ENCODE assay signal across 39 cellular contexts in the genomic region with DNA sequence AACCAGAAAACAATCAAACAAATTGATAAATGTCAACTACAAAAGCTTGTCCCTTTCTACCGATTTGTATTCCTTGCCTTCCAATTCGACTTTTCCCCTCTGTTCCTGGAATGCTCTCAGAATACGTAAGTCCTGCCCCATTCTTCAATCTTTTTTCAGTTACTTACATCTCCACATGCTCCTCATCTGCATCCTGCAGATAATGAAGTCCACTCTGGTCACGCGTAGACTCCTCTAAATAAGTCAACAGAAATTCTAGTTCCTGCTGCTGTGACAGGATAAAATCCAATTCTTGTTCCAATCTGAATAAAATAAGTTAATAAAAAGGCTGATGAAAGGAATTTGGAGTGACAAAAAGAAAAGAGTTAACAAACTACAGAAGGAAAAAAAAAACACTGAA. TPM values are rescaled to one million over a fixed set of nuclear protein-coding genes. Genes with fewer than 3 reads are reported as not detected.
"Had no signal": no experiment of that assay in that cellular context is flagged by ENCODE, and none has a peak within 500 bp of the region (broad histone marks: within the 10 kb centered on the region; RNA-seq: fewer than 3 reads in every experiment).

No MANE protein-coding gene starts in this region.

- H3K4me3 ChIP-seq: esophagus muscularis mucosa, gastroesophageal sphincter, heart left ventricle, hepatocyte, left lung, mucosa of descending colon, neural progenitor cell, psoas muscle, sigmoid colon, stomach, thyroid gland, vagina had no signal

- H3K4me3 Mint-ChIP-seq: dendritic cell treated with granulocyte-macrophage colony-stimulating factor and Interleukin-4, amounts not matched to agents 40 ng/mL and 50 ng/mL, for 4 days; endodermal cell; mesothelial cell of epicardium; naive B cell; natural killer cell treated with Interleukin-12 subunit alpha and Interleukin-12 subunit beta and Interleukin-15 and Interleukin-18, amount 100 ng/mL, for 72 hours; neural progenitor cell; stimulated activated effector memory CD8-positive, alpha-beta T cell treated with anti-CD3 and anti-CD28 coated beads, Interleukin-12 subunit alpha, Interleukin-12 subunit beta, amount 100 ng/mL, for 72 hours had no signal

- H3K4me1 Mint-ChIP-seq: endodermal cell; mesothelial cell of epicardium; stimulated activated effector memory CD8-positive, alpha-beta T cell treated with anti-CD3 and anti-CD28 coated beads, Interleukin-12 subunit alpha, Interleukin-12 subunit beta, amount 100 ng/mL, for 72 hours had no signal

- H3K4me2 ChIP-seq: hepatocyte, neural progenitor cell had no signal

- H3K79me2 ChIP-seq: hepatocyte had no signal

- H3K27me3 Mint-ChIP-seq: dendritic cell treated with granulocyte-macrophage colony-stimulating factor and Interleukin-4, amounts not matched to agents 40 ng/mL and 50 ng/mL, for 4 days; naive B cell had no signal

- H3K27ac ChIP-seq: epithelial cell of prostate, esophagus muscularis mucosa, foreskin keratinocyte, gastroesophageal sphincter, heart left ventricle, hepatocyte, left lung, neural progenitor cell, psoas muscle, sigmoid colon, stomach, thyroid gland, vagina had no signal

- H3K9ac ChIP-seq: neural progenitor cell had no signal

- H3K9me3 ChIP-seq: esophagus muscularis mucosa, gastroesophageal sphincter, heart left ventricle, left lung, mucosa of descending colon, psoas muscle, sigmoid colon, thyroid gland, vagina had no signal

- H2AFZ ChIP-seq: hepatocyte, neural progenitor cell had no signal

- H3K36me3 Mint-ChIP-seq: mesothelial cell of epicardium; naive B cell; natural killer cell treated with Interleukin-12 subunit alpha and Interleukin-12 subunit beta and Interleukin-15 and Interleukin-18, amount 100 ng/mL, for 72 hours; neural progenitor cell; stimulated activated effector memory CD8-positive, alpha-beta T cell treated with anti-CD3 and anti-CD28 coated beads, Interleukin-12 subunit alpha, Interleukin-12 subunit beta, amount 100 ng/mL, for 72 hours had no signal

- ATAC-seq: foreskin keratinocyte; gastroesophageal sphincter; heart left ventricle; left cardiac atrium; left lung; mucosa of descending colon; natural killer cell treated with Interleukin-12 subunit alpha and Interleukin-12 subunit beta and Interleukin-15 and Interleukin-18, amount 100 ng/mL, for 72 hours; psoas muscle; right cardiac atrium; stimulated activated effector memory CD8-positive, alpha-beta T cell treated with anti-CD3 and anti-CD28 coated beads, Interleukin-12 subunit alpha, Interleukin-12 subunit beta, amount 100 ng/mL, for 72 hours had no signal

- H3K9me3 Mint-ChIP-seq: dendritic cell treated with granulocyte-macrophage colony-stimulating factor and Interleukin-4, amounts not matched to agents 40 ng/mL and 50 ng/mL, for 4 days; natural killer cell treated with Interleukin-12 subunit alpha and Interleukin-12 subunit beta and Interleukin-15 and Interleukin-18, amount 100 ng/mL, for 72 hours; neural progenitor cell; stimulated activated effector memory CD8-positive, alpha-beta T cell treated with anti-CD3 and anti-CD28 coated beads, Interleukin-12 subunit alpha, Interleukin-12 subunit beta, amount 100 ng/mL, for 72 hours had no signal

- FAIRE-seq: islet of Langerhans had no signal

- H3K4me1 ChIP-seq: esophagus muscularis mucosa, foreskin keratinocyte, gastroesophageal sphincter, heart left ventricle, left lung, neural progenitor cell, psoas muscle, sigmoid colon, stomach, thyroid gland, vagina had no signal

- H3K36me3 ChIP-seq: esophagus muscularis mucosa, gastroesophageal sphincter, heart left ventricle, left lung, neural progenitor cell, sigmoid colon, stomach, thyroid gland, vagina had no signal

- H3K27ac Mint-ChIP-seq: dendritic cell treated with granulocyte-macrophage colony-stimulating factor and Interleukin-4, amounts not matched to agents 40 ng/mL and 50 ng/mL, for 4 days; endodermal cell; mesothelial cell of epicardium; naive B cell; natural killer cell treated with Interleukin-12 subunit alpha and Interleukin-12 subunit beta and Interleukin-15 and Interleukin-18, amount 100 ng/mL, for 72 hours; neural progenitor cell; stimulated activated effector memory CD8-positive, alpha-beta T cell treated with anti-CD3 and anti-CD28 coated beads, Interleukin-12 subunit alpha, Interleukin-12 subunit beta, amount 100 ng/mL, for 72 hours had no signal

- DNase-seq: effector CD8-positive, alpha-beta T cell; endodermal cell; foreskin keratinocyte; heart left ventricle; left cardiac atrium; left lung; mesenchymal stem cell; mucosa of descending colon; naive B cell; psoas muscle; right cardiac atrium; sigmoid colon; stimulated activated CD4-positive, alpha-beta T cell treated with anti-CD3 and anti-CD28 coated beads, Interleukin-2, amount 100 ng/mL, for 24 hours; stimulated activated CD4-positive, alpha-beta T cell treated with anti-CD3 and anti-CD28 coated beads, Interleukin-4, amount 100 ng/mL, for 24 hours; stimulated activated naive CD4-positive, alpha-beta T cell treated with Interleukin-2 at 50 U/mL for 16 hours; stomach; thyroid gland; trophoblast cell had no signal

- H3K27me3 ChIP-seq: esophagus muscularis mucosa, foreskin keratinocyte, gastroesophageal sphincter, hepatocyte, left lung, neural progenitor cell, sigmoid colon, stomach, thyroid gland, vagina had no signal

RNA-seq across cellular contexts. Expression of a gene that starts 53.2 kb away (rescaled TPM):
- total RNA-seq: lung microvascular endothelial cell, osteoblast, subcutaneous adipose tissue had no signal
- polyA plus RNA-seq: fibroblast of lung had no signal

RNA-seq across cellular contexts. Expression of a gene that starts 53.4 kb away (rescaled TPM):
- total RNA-seq: endodermal cell; esophagus muscularis mucosa; fibroblast of lung; foreskin keratinocyte; heart left ventricle; hepatocyte; kidney epithelial cell; left cardiac atrium; lower leg skin; lung microvascular endothelial cell; mesothelial cell of epicardium; mucosa of descending colon; natural killer cell treated with Interleukin-12 subunit alpha and Interleukin-12 subunit beta and Interleukin-15 and Interleukin-18, amount 100 ng/mL, for 72 hours; osteoblast; psoas muscle; renal cortical epithelial cell; right cardiac atrium; sigmoid colon; skeletal muscle tissue; subcutaneous adipose tissue; temporal lobe; thyroid gland; ureter; vagina had no signal
- polyA plus RNA-seq: fibroblast of lung, foreskin keratinocyte, heart left ventricle, hepatocyte, psoas muscle, right cardiac atrium, sigmoid colon, stomach had no signal
